In the genomic region with DNA sequence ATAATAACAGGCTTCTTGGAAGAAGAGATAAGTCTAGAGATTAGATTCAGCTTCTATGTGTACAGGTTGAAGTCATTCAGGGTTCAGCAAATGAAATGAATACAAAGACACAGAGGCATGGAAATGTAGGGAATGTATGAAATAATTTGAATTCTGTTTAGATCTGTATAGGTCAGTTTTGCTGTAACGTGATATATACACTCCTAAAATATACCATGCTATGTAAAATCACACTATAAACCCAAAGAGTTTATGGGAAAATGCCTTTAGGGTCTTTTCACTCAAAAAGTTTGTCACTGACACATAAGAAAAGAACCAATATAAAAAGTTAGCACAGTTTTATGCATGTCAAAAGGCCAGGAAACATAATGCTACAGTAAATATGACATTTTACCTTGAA, we compare ENCODE assay signal across 31 cellular contexts.
"Had no signal": no experiment of that assay in that cellular context is flagged by ENCODE, and none has a peak within 500 bp of the region (broad histone marks: within the 10 kb centered on the region; RNA-seq: fewer than 3 reads in every experiment).

No MANE protein-coding gene starts in this region.

- H3K4me1 Mint-ChIP-seq: naive B cell; naive thymus-derived CD8-positive, alpha-beta T cell; nephron progenitor cell; stimulated activated memory B cell treated with anti-CD40 and anti-IgM and Interleukin-4, amounts not matched to agents 10 μg/mL and 1 μg/mL and 100 μg/mL, for 72 hours; stimulated activated naive CD8-positive, alpha-beta T cell treated with anti-CD3 and anti-CD28 coated beads, Interleukin-15, amount 100 ng/mL, for 72 hours had no signal

- H3K9me3 Mint-ChIP-seq: nephron progenitor cell; stimulated activated memory B cell treated with anti-CD40 and anti-IgM and Interleukin-4, amounts not matched to agents 10 μg/mL and 1 μg/mL and 100 μg/mL, for 72 hours had no signal

- H3K36me3 Mint-ChIP-seq: naive B cell; naive thymus-derived CD8-positive, alpha-beta T cell; natural killer cell treated with Interleukin-12 subunit alpha and Interleukin-12 subunit beta and Interleukin-15 and Interleukin-18, amount 100 ng/mL, for 72 hours; stimulated activated memory B cell treated with anti-CD40 and anti-IgM and Interleukin-4, amounts not matched to agents 10 μg/mL and 1 μg/mL and 100 μg/mL, for 72 hours; type B pancreatic cell had no signal

- H3K4me3 ChIP-seq: pancreas, psoas muscle, right lobe of liver, sigmoid colon, suprapubic skin, testis, tibial artery, transverse colon, upper lobe of right lung, uterus had no signal

- H3K36me3 ChIP-seq: neutrophil, pancreas, right lobe of liver, sigmoid colon, suprapubic skin, tibial artery, transverse colon, upper lobe of right lung, uterus had no signal

- H3K27ac ChIP-seq: neutrophil, pancreas, psoas muscle, right lobe of liver, sigmoid colon, suprapubic skin, testis, tibial artery, transverse colon, upper lobe of right lung, uterus had no signal

- DNase-seq: naive B cell; naive thymus-derived CD8-positive, alpha-beta T cell; nephron progenitor cell; nucleus accumbens; pancreas; psoas muscle; retina; right cardiac atrium; right lobe of liver; sigmoid colon; small intestine; stimulated activated CD4-positive, alpha-beta T cell treated with anti-CD3 and anti-CD28 coated beads, Interleukin-15, amount 100 ng/mL, for 24 hours; stimulated activated CD4-positive, alpha-beta T cell treated with anti-CD3 and anti-CD28 coated beads, Interleukin-2, amount 100 ng/mL, for 24 hours; stimulated activated CD4-positive, alpha-beta T cell treated with anti-CD3 and anti-CD28 coated beads, Interleukin-2, amount 100 ng/mL, for 48 hours; stimulated activated CD4-positive, alpha-beta T cell treated with anti-CD3 and anti-CD28 coated beads, Interleukin-4, amount 100 ng/mL, for 4 hours; stimulated activated CD8-positive, alpha-beta memory T cell treated with anti-CD3 and anti-CD28 coated beads, Interleukin-4, amount 100 ng/mL, for 48 hours; stimulated activated naive CD4-positive, alpha-beta T cell; stimulated activated naive CD8-positive, alpha-beta T cell treated with anti-CD3 and anti-CD28 coated beads, Interleukin-15, amount 100 ng/mL, for 72 hours; stimulated activated naive CD8-positive, alpha-beta T cell treated with anti-CD3 and anti-CD28 coated beads, Interleukin-15, Interleukin-2, amounts not matched to agents 100 U/mL and 50 U/mL, for 24 hours; substantia nigra; testis; tibial artery; transverse colon; upper lobe of right lung; uterus had no signal

- H3K27me3 Mint-ChIP-seq: naive B cell; naive thymus-derived CD8-positive, alpha-beta T cell; natural killer cell treated with Interleukin-12 subunit alpha and Interleukin-12 subunit beta and Interleukin-15 and Interleukin-18, amount 100 ng/mL, for 72 hours; stimulated activated memory B cell treated with anti-CD40 and anti-IgM and Interleukin-4, amounts not matched to agents 10 μg/mL and 1 μg/mL and 100 μg/mL, for 72 hours; stimulated activated naive CD8-positive, alpha-beta T cell treated with anti-CD3 and anti-CD28 coated beads, Interleukin-15, amount 100 ng/mL, for 72 hours; type B pancreatic cell had no signal

- H3K27ac Mint-ChIP-seq: naive B cell; naive thymus-derived CD8-positive, alpha-beta T cell; natural killer cell treated with Interleukin-12 subunit alpha and Interleukin-12 subunit beta and Interleukin-15 and Interleukin-18, amount 100 ng/mL, for 72 hours; nephron progenitor cell; stimulated activated memory B cell treated with anti-CD40 and anti-IgM and Interleukin-4, amounts not matched to agents 10 μg/mL and 1 μg/mL and 100 μg/mL, for 72 hours; stimulated activated naive CD8-positive, alpha-beta T cell treated with anti-CD3 and anti-CD28 coated beads, Interleukin-15, amount 100 ng/mL, for 72 hours; type B pancreatic cell had no signal

- H3K4me3 Mint-ChIP-seq: naive B cell; naive thymus-derived CD8-positive, alpha-beta T cell; natural killer cell treated with Interleukin-12 subunit alpha and Interleukin-12 subunit beta and Interleukin-15 and Interleukin-18, amount 100 ng/mL, for 72 hours; nephron progenitor cell; neural crest cell; stimulated activated memory B cell treated with anti-CD40 and anti-IgM and Interleukin-4, amounts not matched to agents 10 μg/mL and 1 μg/mL and 100 μg/mL, for 72 hours; stimulated activated naive CD8-positive, alpha-beta T cell treated with anti-CD3 and anti-CD28 coated beads, Interleukin-15, amount 100 ng/mL, for 72 hours; type B pancreatic cell had no signal

- H3K4me1 ChIP-seq: pancreas, psoas muscle, right lobe of liver, sigmoid colon, suprapubic skin, testis, tibial artery, transverse colon, upper lobe of right lung, uterus had no signal

- H3K9me3 ChIP-seq: neutrophil, pancreas, psoas muscle, sigmoid colon, suprapubic skin, testis, tibial artery, transverse colon, upper lobe of right lung, uterus had no signal

- H3K27me3 ChIP-seq: neutrophil, pancreas, right lobe of liver, sigmoid colon, suprapubic skin, testis, tibial artery, transverse colon, upper lobe of right lung, uterus had no signal
